8 cellular contexts compared by ENCODE assay signal in the genomic region with DNA sequence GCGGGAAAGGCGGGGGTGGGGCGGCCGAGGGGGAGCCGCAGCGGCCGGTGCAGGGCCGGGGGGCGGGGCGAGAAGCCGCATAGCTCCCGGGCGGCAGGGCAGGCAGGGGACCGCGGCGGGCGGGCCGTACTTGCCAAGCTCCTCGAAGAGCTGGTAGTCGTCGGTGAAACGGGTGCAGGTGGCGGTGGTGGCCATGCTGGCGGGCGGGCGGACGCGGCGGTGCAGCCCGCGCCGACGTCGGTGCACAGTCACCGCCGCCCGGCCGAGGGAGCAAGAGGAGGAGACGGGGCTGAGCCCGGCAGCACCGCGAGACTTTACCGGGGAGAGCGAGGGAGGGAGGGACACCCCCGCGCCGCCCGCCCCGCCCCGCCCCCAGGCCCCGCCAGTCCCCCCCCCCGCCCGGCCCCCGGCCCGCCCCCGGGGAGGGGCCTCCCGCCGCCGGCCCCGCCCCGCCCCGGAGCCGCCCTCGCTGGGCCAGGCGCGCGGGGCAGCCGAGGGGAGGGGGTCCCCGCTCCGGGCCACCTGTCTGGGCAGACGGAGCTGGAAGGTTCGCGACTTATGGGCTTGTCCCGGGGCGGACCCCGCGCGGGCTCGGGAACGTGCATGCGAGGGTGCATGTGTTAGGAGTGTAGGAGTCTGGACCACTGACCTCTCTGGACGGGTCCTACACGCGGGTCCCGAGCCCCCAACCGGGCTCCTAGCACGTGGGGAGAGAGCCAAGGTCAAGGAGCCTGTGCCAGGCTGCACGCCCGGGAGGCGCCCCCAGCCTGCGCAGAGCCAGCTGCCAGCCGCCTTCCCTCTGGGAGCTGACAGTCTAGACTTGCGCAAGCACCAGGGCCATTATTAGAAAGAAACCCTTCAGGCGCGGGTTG. TPM values are rescaled to one million over a fixed set of nuclear protein-coding genes. Genes with fewer than 3 reads are reported as not detected.
A peak's percentile ranks its signal among the peaks of the same experiment; 100 is the strongest.
DNase-seq lines count a peak whose midpoint lies in the region; ATAC-seq and TF ChIP-seq lines count a peak whose summit lies in the region.

A gene (minus strand): TSS at position 289 of the 872 bp plus-strand sequence. CDS start 94 bp downstream, at position 195.

- H3K9me3 ChIP-seq in BE2C = no peaks in the 10 kb centered on the region

- peak within 1 kb of the TSS; percentile 59 for H3K4me3 ChIP-seq in BE2C (ENCODE audit: low read depth, low read length)

- peaks cover 13% of the 10 kb centered on the region for H3K36me3 ChIP-seq in BE2C

- no peak for TF ChIP-seq CTCF in BE2C (IDR thresholded peaks at IDR 0.05; ENCODE audit: low read depth, low read length)

- H3K4me1 ChIP-seq in BE2C = peaks cover 13% of the 10 kb centered on the region

- no peaks in the 10 kb centered on the region for H3K27me3 ChIP-seq in BE2C

- DNase-seq in BE2C (peak; percentile 86), GM19238 (ENCODE audit: insufficient read length, low spot score) (peak; percentile 98), medulla oblongata (ENCODE audit: extremely low spot score) (peak; percentile 84)
- DNase-seq in NK-92 treated with Interleukin-12 subunit alpha and Interleukin-12 subunit beta, amount 100 ng/mL, for 24 hours (lab: John Stamatoyannopoulos, UW) = peak; percentile 71
- peak; percentile 47 to 69 for DNase-seq in activated CD8-positive, alpha-beta memory T cell treated with anti-CD3 and anti-CD28 coated beads for 1 hour (ENCODE audit: extremely low read depth in 1 of 2, low read depth in 1 of 2)
- peak; percentile 80 for DNase-seq in effector CD4-positive, alpha-beta T cell
- DNase-seq in stimulated activated CD8-positive, alpha-beta memory T cell treated with anti-CD3 and anti-CD28 coated beads, Interleukin-12 subunit alpha, Interleukin-12 subunit beta, amount 100 ng/mL, for 1 hour (ENCODE audit: low read depth) = peak; percentile 64

- peak; percentile 73 for ATAC-seq in HG03439 (IDR thresholded peaks at IDR 0.05; ENCODE audit: unreplicated experiment)

RNA-seq across cellular contexts. Expression of the gene that starts here (rescaled TPM):
- polyA plus RNA-seq in BE2C (2012; ENCODE audit: insufficient read depth, insufficient read length, low read depth) = 15.9 TPM

Comparison
In these comparisons a context has a peak if more than half of its experiments do, and no peak if none do; other contexts are left out.
1. Peak in every context shown above with its lines: DNase-seq, ATAC-seq and H3K4me3 ChIP-seq.